18 cellular contexts compared by ENCODE assay signal in the genomic region with DNA sequence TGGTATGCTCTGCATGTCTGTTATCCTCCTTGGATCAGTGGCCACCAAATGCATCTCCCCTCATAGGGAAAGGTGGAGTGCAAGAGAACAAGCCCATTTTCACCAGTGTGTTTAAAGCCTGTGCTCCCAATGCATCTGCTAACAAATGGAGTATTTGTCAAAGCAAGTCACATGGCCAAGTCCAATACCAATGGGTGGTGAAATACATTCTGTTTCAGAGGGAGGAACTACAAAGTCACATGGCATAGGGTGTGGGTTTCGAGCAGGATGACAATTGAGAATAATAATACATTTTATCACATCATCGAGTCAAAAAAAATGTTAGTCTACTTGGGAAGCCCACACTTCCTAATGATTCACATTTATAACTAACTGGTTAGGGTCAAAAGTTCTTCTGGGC.
"Had no signal": no experiment of that assay in that cellular context is flagged by ENCODE, and none has a peak within 500 bp of the region (broad histone marks: within the 10 kb centered on the region; RNA-seq: fewer than 3 reads in every experiment).

No MANE protein-coding gene starts in this region.

- ATAC-seq: foreskin keratinocyte; naive thymus-derived CD4-positive, alpha-beta T cell; right cardiac atrium; stimulated activated effector memory CD8-positive, alpha-beta T cell treated with anti-CD3 and anti-CD28 coated beads, Interleukin-12 subunit alpha, Interleukin-12 subunit beta, amount 100 ng/mL, for 72 hours; stimulated activated naive CD8-positive, alpha-beta T cell treated with anti-CD3 and anti-CD28 coated beads, Interleukin-15, Interleukin-2, amounts not matched to agents 100 U/mL and 50 U/mL, for 24 hours; upper lobe of right lung had no signal

- H3K36me3 ChIP-seq: esophagus muscularis mucosa, neutrophil, tibial artery, upper lobe of right lung had no signal

- H3K4me1 Mint-ChIP-seq: naive thymus-derived CD4-positive, alpha-beta T cell; stimulated activated effector memory CD8-positive, alpha-beta T cell treated with anti-CD3 and anti-CD28 coated beads, Interleukin-12 subunit alpha, Interleukin-12 subunit beta, amount 100 ng/mL, for 72 hours had no signal

- H3K4me1 ChIP-seq: upper lobe of right lung had no signal

- H3K4me3 Mint-ChIP-seq: naive thymus-derived CD4-positive, alpha-beta T cell; stimulated activated effector memory CD8-positive, alpha-beta T cell treated with anti-CD3 and anti-CD28 coated beads, Interleukin-12 subunit alpha, Interleukin-12 subunit beta, amount 100 ng/mL, for 72 hours had no signal

- H3K9me3 ChIP-seq: esophagus muscularis mucosa, neutrophil, tibial artery, upper lobe of right lung had no signal

- H3K27me3 ChIP-seq: esophagus muscularis mucosa, foreskin keratinocyte, hepatocyte, neutrophil, tibial artery, upper lobe of right lung had no signal

- H3K27ac ChIP-seq: epithelial cell of prostate, foreskin keratinocyte, hepatocyte, neutrophil, tibial artery, upper lobe of right lung had no signal

- FAIRE-seq: endometrium had no signal

- H3K4me3 ChIP-seq: esophagus muscularis mucosa, hepatocyte, tibial artery, upper lobe of right lung had no signal

- H3K4me2 ChIP-seq: hepatocyte had no signal

- H3K27ac Mint-ChIP-seq: naive thymus-derived CD4-positive, alpha-beta T cell; stimulated activated effector memory CD8-positive, alpha-beta T cell treated with anti-CD3 and anti-CD28 coated beads, Interleukin-12 subunit alpha, Interleukin-12 subunit beta, amount 100 ng/mL, for 72 hours had no signal

- DNase-seq: effector memory CD4-positive, alpha-beta T cell; foreskin keratinocyte; head of caudate nucleus; mesendoderm; naive thymus-derived CD4-positive, alpha-beta T cell; posterior cingulate gyrus; right cardiac atrium; stimulated activated CD4-positive, alpha-beta T cell treated with anti-CD3 and anti-CD28 coated beads, Interleukin-4, amount 100 ng/mL, for 1 hour; stimulated activated CD8-positive, alpha-beta memory T cell treated with anti-CD3 and anti-CD28 coated beads, Interleukin-4, amount 100 ng/mL, for 48 hours; stimulated activated naive CD8-positive, alpha-beta T cell treated with anti-CD3 and anti-CD28 coated beads, Interleukin-15, Interleukin-2, amounts not matched to agents 100 U/mL and 50 U/mL, for 24 hours; tibial artery; upper lobe of right lung had no signal

- H3K79me2 ChIP-seq: hepatocyte had no signal

- H3K9me3 Mint-ChIP-seq: naive thymus-derived CD4-positive, alpha-beta T cell; stimulated activated effector memory CD8-positive, alpha-beta T cell treated with anti-CD3 and anti-CD28 coated beads, Interleukin-12 subunit alpha, Interleukin-12 subunit beta, amount 100 ng/mL, for 72 hours had no signal

- H2AFZ ChIP-seq: hepatocyte had no signal
